Comparison of ENCODE assay signal across 8 cellular contexts in the genomic region with DNA sequence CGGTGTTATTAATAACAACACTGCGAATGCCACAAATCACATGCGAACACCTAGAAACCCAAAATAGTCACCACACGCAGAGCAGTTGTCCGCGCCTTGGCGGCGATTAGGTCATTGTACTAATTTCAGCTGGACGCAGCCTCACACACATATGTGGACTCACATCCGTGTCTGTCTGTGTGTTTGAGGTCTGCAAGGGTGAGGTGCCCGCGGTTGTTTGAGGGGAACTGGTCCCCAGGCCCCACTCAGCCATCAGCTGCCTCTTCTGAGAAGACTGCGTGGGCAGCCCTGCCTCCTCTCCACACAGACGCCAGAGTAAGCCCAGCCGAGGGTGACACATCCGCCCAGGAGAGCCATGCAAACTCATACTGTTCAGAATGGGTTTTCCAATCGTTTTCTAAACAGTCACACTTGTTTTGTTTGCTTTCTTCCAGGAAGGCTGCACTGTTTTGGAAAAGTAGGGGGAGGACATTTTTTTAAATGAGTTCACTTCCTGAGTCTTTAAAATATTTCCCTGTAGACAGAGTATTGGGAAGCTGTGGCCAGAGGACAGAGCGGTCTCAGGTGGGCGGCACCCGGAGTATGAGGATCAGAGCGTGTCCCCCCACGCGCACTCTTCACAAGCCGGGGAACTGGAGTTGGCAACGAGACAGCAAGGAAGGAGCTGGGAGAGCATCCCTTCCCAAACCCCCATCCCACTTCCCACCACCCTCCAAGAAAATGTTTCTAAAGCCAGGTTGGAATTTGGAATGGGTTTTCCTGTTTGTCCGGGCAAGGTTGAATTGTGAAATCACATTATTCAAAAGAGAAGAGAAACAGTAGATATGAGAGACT. TPM values are rescaled to one million over a fixed set of nuclear protein-coding genes. Genes with fewer than 3 reads are reported as not detected.
DNase-seq lines count a peak whose midpoint lies in the region; ATAC-seq and TF ChIP-seq lines count a peak whose summit lies in the region.

No MANE protein-coding gene starts in this region.

- peak overlapping the region; percentile 69 to 90 (median 78) for H3K4me3 Mint-ChIP-seq in CD8-positive, alpha-beta memory T cell

- H3K27me3 ChIP-seq in CD8-positive, alpha-beta memory T cell (ENCODE audit: insufficient read depth, low read length, poor library complexity, severe bottlenecking) = no peaks in the 10 kb centered on the region
- no peaks in the 10 kb centered on the region for H3K27me3 ChIP-seq in mucosa of rectum (ENCODE audit: control insufficient read depth in 2 of 2, insufficient read depth in 2 of 2, low read length in 2 of 2)

- H3K36me3 Mint-ChIP-seq in CD8-positive, alpha-beta memory T cell = no peaks in the 10 kb centered on the region

- H3K4me1 ChIP-seq in CD8-positive, alpha-beta memory T cell (ENCODE audit: insufficient read depth, low read length) = peaks cover 16% of the 10 kb centered on the region
- peaks cover 47 to 67% of the 10 kb centered on the region in 2 donors for H3K4me1 ChIP-seq in mucosa of rectum (ENCODE audit: control insufficient read depth in 2 of 2, insufficient read depth in 2 of 2, low read length in 2 of 2)

- in situ Hi-C loops in ACHN (cut with HindIII; ENCODE audit: low pct_ligation_motif_present, low pct_unique_long_range_greater_than_20kb, low sequenced_read_pairs) = no loop called here

- POLR2A ChIA-PET in CD8-positive, alpha-beta memory T cell (lab: Charles Lee) = interaction anchor here (0.8 kb wide), 1 partner anchor 476 kb away, joined by 4 read pairs; no protein-coding TSS in a partner anchor

- DNase-seq in CD8-positive, alpha-beta memory T cell = peak in 4 of 5 donors; percentile 7 to 72 (median 31)
- DNase-seq in activated CD4-positive, alpha-beta T cell treated with anti-CD3 and anti-CD28 coated beads for 1 hour = peak; percentile 36
- DNase-seq in coronary artery (ENCODE audit: low spot score) (peak; percentile 89), ACHN (no peak)
- peak; percentile 53 to 54 for DNase-seq in stimulated activated CD8-positive, alpha-beta memory T cell treated with anti-CD3 and anti-CD28 coated beads, Interleukin-4, amount 100 ng/mL, for 4 hours (ENCODE audit: low read depth in 2 of 2, low spot score in 1 of 2)

- no peak overlapping the region for H3K27ac ChIP-seq in CD8-positive, alpha-beta memory T cell (ENCODE audit: low read depth, low read length)
- peak overlapping the region; percentile 76 to 87 for H3K27ac ChIP-seq in coronary artery
- peak overlapping the region; percentile 94 to 95 for H3K27ac ChIP-seq in mucosa of rectum (ENCODE audit: low read depth in 2 of 2, low read length in 2 of 2)

- CTCF ChIA-PET in CD8-positive, alpha-beta memory T cell (lab: Charles Lee) = interaction anchor here (0.9 to 3.9 kb wide), 2 partner anchors 9 to 18 kb away, joined by 3 to 19 read pairs; no protein-coding TSS in a partner anchor

- no peaks in the 10 kb centered on the region for H3K9me3 ChIP-seq in CD8-positive, alpha-beta memory T cell (ENCODE audit: low read length)
- no peaks in the 10 kb centered on the region for H3K9me3 ChIP-seq in mucosa of rectum (ENCODE audit: control insufficient read depth in 2 of 2, low read length in 2 of 2)

- no peak for TF ChIP-seq CTCF in coronary artery (IDR thresholded peaks at IDR 0.05)

- H3K4me1 Mint-ChIP-seq in CD8-positive, alpha-beta memory T cell = peaks cover 23 to 29% (median 28%) of the 10 kb centered on the region in 3 donors

- H3K27ac Mint-ChIP-seq in CD8-positive, alpha-beta memory T cell = peak overlapping the region in 7 of 8 donors; percentile 2 to 88 (median 78)

- no peaks in the 10 kb centered on the region for H3K27me3 Mint-ChIP-seq in CD8-positive, alpha-beta memory T cell

- peak overlapping the region; percentile 57 for H3K4me3 ChIP-seq in CD8-positive, alpha-beta memory T cell (ENCODE audit: low read length)
- H3K4me3 ChIP-seq in coronary artery (peak overlapping the region; percentile 27), mucosa of rectum (ENCODE audit: low read length in 2 of 2) (peak overlapping the region; percentile 32 to 57)

- peak overlapping the region; percentile 75 to 88 for H3K9ac ChIP-seq in mucosa of rectum (ENCODE audit: low read depth in 1 of 2, low read length in 2 of 2)

- H3K36me3 ChIP-seq in CD8-positive, alpha-beta memory T cell (ENCODE audit: insufficient read depth, low read length) = no peaks in the 10 kb centered on the region
- no peaks in the 10 kb centered on the region for H3K36me3 ChIP-seq in mucosa of rectum (ENCODE audit: control insufficient read depth in 2 of 2, insufficient read depth in 2 of 2, low read length in 2 of 2)

- ATAC-seq in GM19463 (IDR thresholded peaks at IDR 0.05; ENCODE audit: unreplicated experiment) (peak; percentile 52), HG03575 (IDR thresholded peaks at IDR 0.05; ENCODE audit: extremely low read depth, insufficient number of reproducible peaks, low FRiP score, unreplicated experiment) (peak; percentile 42)

- no peaks in the 10 kb centered on the region for H3K9me3 Mint-ChIP-seq in CD8-positive, alpha-beta memory T cell

RNA-seq across cellular contexts. Expression of gene TOMM20, which starts 53.3 kb away (rescaled TPM):
- 100 to 1,000 TPM; 108 to 115 TPM for total RNA-seq in CD8-positive, alpha-beta memory T cell
- polyA plus RNA-seq in CD8-positive, alpha-beta memory T cell = 59.8 TPM
